In the genomic region with DNA sequence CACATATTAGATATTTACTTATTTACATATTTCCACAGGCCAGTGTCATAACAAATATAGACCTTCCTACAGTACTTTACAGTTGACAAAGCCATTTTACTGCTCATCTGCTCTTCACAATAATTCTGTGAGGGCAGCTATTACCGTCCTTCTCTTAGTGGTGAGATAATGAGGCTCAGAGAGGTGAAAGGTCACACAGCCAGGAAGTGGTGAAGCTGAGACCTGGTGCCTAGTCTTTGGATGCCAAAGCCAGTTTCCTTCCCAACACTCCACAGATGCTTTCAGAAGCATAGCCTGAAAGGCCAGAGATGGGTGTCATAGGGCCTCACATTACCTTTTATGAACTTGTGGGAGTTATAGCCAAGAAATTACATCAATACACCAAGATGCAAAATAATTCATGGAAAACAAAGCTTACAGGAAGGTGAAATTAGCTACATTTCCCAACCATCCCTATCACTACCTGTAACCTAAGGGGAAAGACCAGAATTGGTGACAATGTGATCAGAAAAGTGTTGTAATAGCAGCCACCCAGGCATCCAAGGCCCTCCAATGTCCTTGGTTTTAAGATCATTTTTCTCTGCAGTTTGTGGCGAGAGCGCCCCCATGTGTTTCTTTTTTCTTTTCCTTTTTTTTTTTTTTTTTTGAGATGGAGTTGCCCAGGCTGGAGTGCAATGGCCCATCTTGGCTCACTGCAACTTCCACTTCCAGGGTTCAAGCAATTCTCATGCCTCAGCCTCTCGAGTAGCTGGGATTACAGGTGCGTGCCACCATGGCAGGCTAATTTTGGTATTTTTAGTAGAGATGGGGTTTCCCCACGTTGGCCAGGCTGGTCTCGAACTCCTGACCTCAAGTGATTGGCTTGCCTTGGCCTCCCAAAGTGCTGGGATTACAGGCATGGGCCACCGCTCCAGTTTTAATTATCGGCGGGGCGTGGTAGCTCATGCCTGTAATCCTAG, we compare ENCODE assay signal across 9 cellular contexts. TPM values are rescaled to one million over a fixed set of nuclear protein-coding genes. Genes with fewer than 3 reads are reported as not detected.
A peak's percentile ranks its signal among the peaks of the same experiment; 100 is the strongest.
DNase-seq lines count a peak whose midpoint lies in the region; FAIRE-seq and TF ChIP-seq lines count a peak whose summit lies in the region.
"Had no signal": no experiment of that assay in that cellular context is flagged by ENCODE, and none has a peak within 500 bp of the region (broad histone marks: within the 10 kb centered on the region; RNA-seq: fewer than 3 reads in every experiment).

No MANE protein-coding gene starts in this region.

- TF ChIP-seq CTCF in astrocyte (IDR thresholded peaks at IDR 0.05; ENCODE audit: insufficient read depth, low read depth, low read length) (peak; percentile 41), osteocyte (IDR thresholded peaks at IDR 0.05) (peak; percentile 47), dorsolateral prefrontal cortex (IDR thresholded peaks at IDR 0.05 in 54 of 56, conservative IDR thresholded peaks at IDR 0.05 in 2 of 56; ENCODE audit: low read depth in 1 of 56, partially characterized antibody in 56 of 56) (peak in 8 of 56 donors; percentile 14 to 26 (median 21))

- CTCF ChIA-PET in activated naive CD4-positive, alpha-beta T cell treated with anti-CD3 and anti-CD28 coated beads for 36 hours (lab: Charles Lee), result interaction anchor here (0.6 to 5.1 kb wide), 16 partner anchors 10 to 1093 kb away, joined by 3 to 29 read pairs (median 3); a partner anchor contains a TSS

- DNase-seq in activated naive CD4-positive, alpha-beta T cell treated with anti-CD3 and anti-CD28 coated beads for 36 hours, result peak; percentile 44
- DNase-seq in activated naive CD4-positive, alpha-beta T cell treated with Interleukin-2 at 50 U/mL for 16 hours, result no peak
- peak; percentile 67 for DNase-seq in NCI-H1092 treated with DMSO at 0.1 percent for 48 hours (lab: John Stamatoyannopoulos, UW)
- no peak for DNase-seq in astrocyte (ENCODE audit: low read depth)
- no peak for DNase-seq in osteocyte (ENCODE audit: extremely low spot score, unreplicated experiment)
- no peak for DNase-seq in RKO (ENCODE audit: low spot score)
- no peak for DNase-seq in activated CD8-positive, alpha-beta memory T cell treated with anti-CD3 and anti-CD28 coated beads, Interleukin-2, amount 50 U/mL, for 48 hours
- no peak for DNase-seq in dorsolateral prefrontal cortex

- intact Hi-C loops in activated naive CD4-positive, alpha-beta T cell treated with anti-CD3 and anti-CD28 coated beads for 36 hours (cut with micrococcal nuclease), result no loop called here
- intact Hi-C loops in dorsolateral prefrontal cortex (cut with DNase I), result no loop called here

- H3K36me3 Mint-ChIP-seq in activated naive CD4-positive, alpha-beta T cell treated with anti-CD3 and anti-CD28 coated beads for 36 hours (ENCODE audit: low read depth), result no peaks in the 10 kb centered on the region
- H3K36me3 Mint-ChIP-seq in astrocyte (ENCODE audit: low read depth, unreplicated experiment) (no peaks in the 10 kb centered on the region), osteocyte (ENCODE audit: unreplicated experiment) (no peaks in the 10 kb centered on the region)

- H3K4me1 Mint-ChIP-seq in activated naive CD4-positive, alpha-beta T cell treated with anti-CD3 and anti-CD28 coated beads for 36 hours (ENCODE audit: low read depth), result peaks cover 6% of the 10 kb centered on the region
- H3K4me1 Mint-ChIP-seq in astrocyte (ENCODE audit: low read depth, unreplicated experiment) (no peaks in the 10 kb centered on the region), osteocyte (ENCODE audit: unreplicated experiment) (no peaks in the 10 kb centered on the region)

- no peaks in the 10 kb centered on the region for H3K27me3 Mint-ChIP-seq in activated naive CD4-positive, alpha-beta T cell treated with anti-CD3 and anti-CD28 coated beads for 36 hours (ENCODE audit: low read depth)
- H3K27me3 Mint-ChIP-seq in astrocyte (ENCODE audit: low read depth, unreplicated experiment), result peaks cover 2% of the 10 kb centered on the region
- H3K27me3 Mint-ChIP-seq in osteocyte (ENCODE audit: unreplicated experiment), result peaks cover 12% of the 10 kb centered on the region

- no peak overlapping the region for H3K9ac ChIP-seq in astrocyte (ENCODE audit: low read length)

- no peak overlapping the region for H2AFZ ChIP-seq in astrocyte (ENCODE audit: low read depth, low read length)

- H3K4me3 Mint-ChIP-seq in activated naive CD4-positive, alpha-beta T cell treated with anti-CD3 and anti-CD28 coated beads for 36 hours, result no peak overlapping the region
- H3K4me3 Mint-ChIP-seq in astrocyte (ENCODE audit: unreplicated experiment) (no peak overlapping the region), osteocyte (ENCODE audit: unreplicated experiment) (no peak overlapping the region)

- H3K36me3 ChIP-seq in astrocyte (ENCODE audit: insufficient read depth, low read length), result no peaks in the 10 kb centered on the region

- H3K9me3 Mint-ChIP-seq in activated naive CD4-positive, alpha-beta T cell treated with anti-CD3 and anti-CD28 coated beads for 36 hours, result no peaks in the 10 kb centered on the region
- no peaks in the 10 kb centered on the region for H3K9me3 Mint-ChIP-seq in astrocyte (ENCODE audit: unreplicated experiment)
- no peaks in the 10 kb centered on the region for H3K9me3 Mint-ChIP-seq in osteocyte (ENCODE audit: unreplicated experiment)

- no peaks in the 10 kb centered on the region for H4K20me1 ChIP-seq in astrocyte (ENCODE audit: insufficient read depth, low read length)

- H3K79me2 ChIP-seq in astrocyte (ENCODE audit: insufficient read depth, low read length), result no peaks in the 10 kb centered on the region

- peaks cover 4% of the 10 kb centered on the region for H3K27me3 ChIP-seq in astrocyte (ENCODE audit: insufficient read depth, low read length)
- no peaks in the 10 kb centered on the region for H3K27me3 ChIP-seq in dorsolateral prefrontal cortex
- H3K27me3 ChIP-seq: body of pancreas had no signal

- H3K27ac ChIP-seq in astrocyte (ENCODE audit: low read depth, low read length) (no peak overlapping the region), dorsolateral prefrontal cortex (no peak overlapping the region)
- H3K27ac ChIP-seq: body of pancreas had no signal

- no peaks in the 10 kb centered on the region for H3K9me3 ChIP-seq in astrocyte (ENCODE audit: insufficient read depth, low read depth, low read length)
- H3K9me3 ChIP-seq: body of pancreas had no signal

- H3K27ac Mint-ChIP-seq in activated naive CD4-positive, alpha-beta T cell treated with anti-CD3 and anti-CD28 coated beads for 36 hours, result peak overlapping the region; percentile 31
- H3K27ac Mint-ChIP-seq in astrocyte (ENCODE audit: unreplicated experiment), result peak overlapping the region; percentile 41
- no peak overlapping the region for H3K27ac Mint-ChIP-seq in osteocyte (ENCODE audit: unreplicated experiment)

- no peak overlapping the region for H3K4me3 ChIP-seq in astrocyte (ENCODE audit: insufficient read depth, low read depth, low read length)
- H3K4me3 ChIP-seq in dorsolateral prefrontal cortex, result no peak overlapping the region
- H3K4me3 ChIP-seq: body of pancreas had no signal

- no peak overlapping the region for H3K4me2 ChIP-seq in astrocyte (ENCODE audit: low read length)

- H3K4me1 ChIP-seq in astrocyte (ENCODE audit: insufficient read depth, low read length), result no peaks in the 10 kb centered on the region
- H3K4me1 ChIP-seq: body of pancreas had no signal

- FAIRE-seq in astrocyte (lab: Jason Lieb, UNC), result no peak

RNA-seq across cellular contexts. Expression of a gene that starts 26.5 kb away (rescaled TPM):
- 1,000 to 10,000 TPM; 1,701 to 1,742 TPM for total RNA-seq in activated naive CD4-positive, alpha-beta T cell treated with anti-CD3 and anti-CD28 coated beads for 36 hours
- total RNA-seq in astrocyte, result 737 and 804 TPM in 2 replicates
- total RNA-seq in osteocyte, result 823 and 843 TPM in 2 replicates
- 100 to 1,000 TPM; 167 to 380 (median 287) TPM for total RNA-seq in dorsolateral prefrontal cortex

Comparison
In these comparisons a context has a peak if more than half of its experiments do, and no peak if none do; other contexts are left out.
1. DNase-seq: peak in activated naive CD4-positive, alpha-beta T cell treated with anti-CD3 and anti-CD28 coated beads for 36 hours (single experiment) and NCI-H1092 treated with DMSO at 0.1 percent for 48 hours (single experiment); none in activated naive CD4-positive, alpha-beta T cell treated with Interleukin-2 at 50 U/mL for 16 hours (single experiment), astrocyte (single experiment), osteocyte (single experiment), RKO (single experiment), activated CD8-positive, alpha-beta memory T cell treated with anti-CD3 and anti-CD28 coated beads, Interleukin-2, amount 50 U/mL, for 48 hours (single experiment) and dorsolateral prefrontal cortex (0 of 10).